ENCODE assay signal across 14 cellular contexts in the genomic region with DNA sequence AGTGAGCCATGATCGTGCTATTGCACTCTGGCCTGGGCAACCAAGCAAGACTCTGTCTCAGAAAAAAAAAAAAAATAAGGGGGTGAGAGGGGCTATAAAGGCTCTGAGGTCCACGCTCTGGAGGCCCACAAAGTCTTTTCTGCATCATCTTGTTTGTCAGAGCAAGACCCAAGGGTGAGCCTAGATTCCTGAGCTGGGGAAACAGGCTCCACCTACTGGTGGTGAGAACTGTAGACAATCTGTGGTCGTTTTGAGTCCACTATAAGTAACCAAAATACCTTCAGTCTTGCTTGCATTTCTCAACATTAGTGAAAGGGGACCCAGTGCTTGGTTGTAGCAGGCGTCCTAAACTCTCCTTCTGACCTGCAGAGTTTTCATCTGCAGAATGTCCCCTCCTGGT. TPM values are rescaled to one million over a fixed set of nuclear protein-coding genes. Genes with fewer than 3 reads are reported as not detected.
"Had no signal": no experiment of that assay in that cellular context is flagged by ENCODE, and none has a peak within 500 bp of the region (broad histone marks: within the 10 kb centered on the region; RNA-seq: fewer than 3 reads in every experiment).

No MANE protein-coding gene starts in this region.

RNA-seq across cellular contexts. Expression of a gene that starts 4.3 kb away (rescaled TPM):
- total RNA-seq: activated naive CD4-positive, alpha-beta T cell treated with anti-CD3 and anti-CD28 coated beads for 36 hours; activated T-helper 1 cell treated with anti-CD3 and anti-CD28 coated beads, Interleukin-12 subunit alpha, Interleukin-12 subunit beta, Interleukin-2, Interleukin-4 antibody, amounts not matched to agents 30 ng/mL and 10 ng/mL and 1 ng/mL, durations not matched to agents 14 hours and 24 hours and 36 hours had no signal

RNA-seq across cellular contexts. Expression of a gene that starts 5.4 kb away (rescaled TPM):
- total RNA-seq: activated B cell treated with CpG ODN at 0.5 μM for 24 hours; activated CD4-positive, alpha-beta memory T cell treated with anti-CD3 and anti-CD28 coated beads for 36 hours; activated naive CD4-positive, alpha-beta T cell treated with anti-CD3 and anti-CD28 coated beads for 36 hours; activated naive CD4-positive, alpha-beta T cell treated with anti-CD3 and anti-CD28 coated beads, Interleukin-2, amount 50 U/mL, for 72 hours; activated T-cell treated with anti-CD3 and anti-CD28 coated beads, Interleukin-2, amount 50 U/mL, for 4 hours; activated T-helper 1 cell treated with anti-CD3 and anti-CD28 coated beads, Interleukin-12 subunit alpha, Interleukin-12 subunit beta, Interleukin-2, Interleukin-4 antibody, amounts not matched to agents 30 ng/mL and 10 ng/mL and 1 ng/mL, durations not matched to agents 14 hours and 24 hours and 36 hours; adrenal gland; astrocyte; bronchial epithelial cell; M059J; PC-3; T-cell; T-helper 17 cell had no signal
- polyA plus RNA-seq: SK-N-SH had no signal
